ENCODE assay signal across 29 cellular contexts in the genomic region with DNA sequence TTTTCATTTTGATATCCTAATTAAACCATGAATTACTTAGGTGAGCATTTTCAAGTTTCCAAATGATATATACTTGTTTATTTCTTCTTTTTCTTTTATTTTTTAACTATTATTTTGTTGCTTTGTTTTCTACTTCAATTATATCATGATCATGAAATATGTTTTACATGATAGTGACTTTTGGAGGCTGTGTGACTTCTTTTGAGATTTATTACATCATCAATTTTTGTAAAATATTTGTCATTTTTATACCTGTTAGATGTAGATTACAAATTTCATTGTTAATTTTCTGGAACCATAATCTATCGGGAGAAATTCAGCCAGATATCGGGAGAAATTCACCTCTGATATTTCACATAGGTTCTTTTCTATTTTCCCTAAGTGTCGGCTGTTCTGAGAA.
"Had no signal": no experiment of that assay in that cellular context is flagged by ENCODE, and none has a peak within 500 bp of the region (broad histone marks: within the 10 kb centered on the region; RNA-seq: fewer than 3 reads in every experiment).

No MANE protein-coding gene starts in this region.

- H3K9ac ChIP-seq: parathyroid adenoma had no signal

- H3K4me3 ChIP-seq: psoas muscle, stomach, thoracic aorta, thyroid gland, tibial nerve, upper lobe of left lung, vagina had no signal

- H3K27me3 ChIP-seq: neutrophil, stomach, thyroid gland, tibial nerve, upper lobe of left lung, vagina had no signal

- H3K4me1 ChIP-seq: parathyroid adenoma, psoas muscle, stomach, thyroid gland, tibial nerve, upper lobe of left lung, vagina had no signal

- H3K9me3 Mint-ChIP-seq: nephron progenitor cell, neural crest cell had no signal

- H3K27ac Mint-ChIP-seq: naive thymus-derived CD8-positive, alpha-beta T cell; natural killer cell treated with Interleukin-12 subunit alpha and Interleukin-12 subunit beta and Interleukin-15 and Interleukin-18, amount 100 ng/mL, for 72 hours; nephron progenitor cell; progenitor cell of endocrine pancreas; stimulated activated effector memory CD8-positive, alpha-beta T cell treated with anti-CD3 and anti-CD28 coated beads, Interleukin-12 subunit alpha, Interleukin-12 subunit beta, amount 100 ng/mL, for 72 hours; stimulated activated naive B cell treated with anti-CD40 and anti-IgM and Interleukin-4, amounts not matched to agents 10 μg/mL and 1 μg/mL and 100 μg/mL, for 72 hours; stimulated activated naive CD8-positive, alpha-beta T cell treated with anti-CD3 and anti-CD28 coated beads, Interleukin-15, Interleukin-2, amounts not matched to agents 100 ng/mL and 50 ng/mL, for 24 hours had no signal

- ATAC-seq: naive thymus-derived CD8-positive, alpha-beta T cell; natural killer cell treated with Interleukin-12 subunit alpha and Interleukin-12 subunit beta and Interleukin-15 and Interleukin-18, amount 100 ng/mL, for 72 hours; psoas muscle; right cardiac atrium; sciatic nerve; stimulated activated effector memory CD8-positive, alpha-beta T cell treated with anti-CD3 and anti-CD28 coated beads, Interleukin-12 subunit alpha, Interleukin-12 subunit beta, amount 100 ng/mL, for 72 hours; stimulated activated naive B cell treated with anti-CD40 and anti-IgM and Interleukin-4, amounts not matched to agents 10 μg/mL and 1 μg/mL and 100 μg/mL, for 72 hours had no signal

- H3K27me3 Mint-ChIP-seq: natural killer cell treated with Interleukin-12 subunit alpha and Interleukin-12 subunit beta and Interleukin-15 and Interleukin-18, amount 100 ng/mL, for 72 hours; progenitor cell of endocrine pancreas; stimulated activated naive CD8-positive, alpha-beta T cell treated with anti-CD3 and anti-CD28 coated beads, Interleukin-15, Interleukin-2, amounts not matched to agents 100 ng/mL and 50 ng/mL, for 24 hours had no signal

- H2AFZ ChIP-seq: parathyroid adenoma had no signal

- H3K36me3 ChIP-seq: neutrophil, stomach, thoracic aorta, thyroid gland, tibial nerve, upper lobe of left lung, vagina had no signal

- FAIRE-seq: urothelium cell line had no signal

- H3K27ac ChIP-seq: neutrophil, parathyroid adenoma, psoas muscle, stomach, thoracic aorta, thyroid gland, tibial nerve, upper lobe of left lung, vagina had no signal

- DNase-seq: naive thymus-derived CD8-positive, alpha-beta T cell; nephron progenitor cell; nucleus accumbens; posterior cingulate gyrus; psoas muscle; right cardiac atrium; small intestine; stimulated activated CD4-positive, alpha-beta T cell treated with anti-CD3 and anti-CD28 coated beads, Interleukin-15, amount 100 ng/mL, for 24 hours; stimulated activated CD4-positive, alpha-beta T cell treated with anti-CD3 and anti-CD28 coated beads, Interleukin-2, amount 100 ng/mL, for 24 hours; stimulated activated CD4-positive, alpha-beta T cell treated with anti-CD3 and anti-CD28 coated beads, Interleukin-2, amount 100 ng/mL, for 48 hours; stimulated activated CD4-positive, alpha-beta T cell treated with anti-CD3 and anti-CD28 coated beads, Interleukin-4, amount 100 ng/mL, for 24 hours; stimulated activated naive B cell treated with anti-CD40 and anti-IgM and Interleukin-4, amounts not matched to agents 10 μg/mL and 1 μg/mL and 100 μg/mL, for 72 hours; stimulated activated naive CD4-positive, alpha-beta T cell treated with Interleukin-2 at 50 U/mL for 16 hours; stomach; thyroid gland; trophoblast cell; upper lobe of left lung had no signal

- H3K9me3 ChIP-seq: neutrophil, psoas muscle, stomach, thoracic aorta, thyroid gland, tibial nerve, upper lobe of left lung, vagina had no signal

- H3K4me3 Mint-ChIP-seq: naive thymus-derived CD8-positive, alpha-beta T cell; natural killer cell treated with Interleukin-12 subunit alpha and Interleukin-12 subunit beta and Interleukin-15 and Interleukin-18, amount 100 ng/mL, for 72 hours; nephron progenitor cell; neural crest cell; stimulated activated effector memory CD8-positive, alpha-beta T cell treated with anti-CD3 and anti-CD28 coated beads, Interleukin-12 subunit alpha, Interleukin-12 subunit beta, amount 100 ng/mL, for 72 hours; stimulated activated naive B cell treated with anti-CD40 and anti-IgM and Interleukin-4, amounts not matched to agents 10 μg/mL and 1 μg/mL and 100 μg/mL, for 72 hours; stimulated activated naive CD8-positive, alpha-beta T cell treated with anti-CD3 and anti-CD28 coated beads, Interleukin-15, Interleukin-2, amounts not matched to agents 100 ng/mL and 50 ng/mL, for 24 hours had no signal

- H3K36me3 Mint-ChIP-seq: natural killer cell treated with Interleukin-12 subunit alpha and Interleukin-12 subunit beta and Interleukin-15 and Interleukin-18, amount 100 ng/mL, for 72 hours; stimulated activated effector memory CD8-positive, alpha-beta T cell treated with anti-CD3 and anti-CD28 coated beads, Interleukin-12 subunit alpha, Interleukin-12 subunit beta, amount 100 ng/mL, for 72 hours; stimulated activated naive B cell treated with anti-CD40 and anti-IgM and Interleukin-4, amounts not matched to agents 10 μg/mL and 1 μg/mL and 100 μg/mL, for 72 hours had no signal

- H3K79me2 ChIP-seq: parathyroid adenoma had no signal

- H3K4me1 Mint-ChIP-seq: naive thymus-derived CD8-positive, alpha-beta T cell; neural crest cell; stimulated activated effector memory CD8-positive, alpha-beta T cell treated with anti-CD3 and anti-CD28 coated beads, Interleukin-12 subunit alpha, Interleukin-12 subunit beta, amount 100 ng/mL, for 72 hours; stimulated activated naive B cell treated with anti-CD40 and anti-IgM and Interleukin-4, amounts not matched to agents 10 μg/mL and 1 μg/mL and 100 μg/mL, for 72 hours had no signal
